24 cellular contexts compared by ENCODE assay signal in genomic region chr5:140325486-140325885, GRCh38. TPM values are rescaled to one million over a fixed set of nuclear protein-coding genes. Genes with fewer than 3 reads are reported as not detected.
DNase-seq lines count a peak whose midpoint lies in the region; ATAC-seq, FAIRE-seq and TF ChIP-seq lines count a peak whose summit lies in the region.
"Had no signal": no experiment of that assay in that cellular context is flagged by ENCODE, and none has a peak within 500 bp of the region (broad histone marks: within the 10 kb centered on the region; RNA-seq: fewer than 3 reads in every experiment).

No MANE protein-coding gene starts in this region.

- no peaks in the 10 kb centered on the region for H3K79me2 ChIP-seq in astrocyte (ENCODE audit: insufficient read depth, low read length)

- FAIRE-seq in astrocyte (lab: Jason Lieb, UNC): no peak
- FAIRE-seq: A549, GM12892, H54 had no signal

- DNase-seq in CD14-positive monocyte (ENCODE audit: low spot score) (no peak), astrocyte (ENCODE audit: low read depth) (no peak), neural crest cell (ENCODE audit: low read depth, low spot score) (no peak), amygdala (lab: John Stamatoyannopoulos, UW) (no peak), left ventricle myocardium inferior (no peak), iPS-NIHi11 (ENCODE audit: low spot score) (no peak)
- DNase-seq: CD4-positive, CD25-positive, alpha-beta regulatory T cell; DMS153; DND-41; NCI-H1048; NCI-H1417; NCI-H1694; NCI-H2081; NCI-H2227 treated with DMSO at 0.1 percent for 48 hours; NCI-H526 treated with DMSO at 0.1 percent for 48 hours; SHP77 had no signal

- H3K9ac ChIP-seq in astrocyte (ENCODE audit: low read length): peak overlapping the region; percentile 37

- H3K27me3 ChIP-seq in astrocyte (ENCODE audit: insufficient read depth, low read length) (no peaks in the 10 kb centered on the region), left ventricle myocardium inferior (ENCODE audit: low read depth) (no peaks in the 10 kb centered on the region)

- intact Hi-C loops in CD14-positive monocyte (cut with micrococcal nuclease): loop anchor here in 1 of 2 donors (2.0 kb wide), 1 partner anchor 15 kb away; no protein-coding TSS in a partner anchor
- intact Hi-C loops in left ventricle myocardium inferior (cut with micrococcal nuclease): no loop called here

- TF ChIP-seq CTCF in CD14-positive monocyte (IDR thresholded peaks at IDR 0.05) (no peak), astrocyte (IDR thresholded peaks at IDR 0.05; ENCODE audit: insufficient read depth, low read depth, low read length) (no peak), neural crest cell (conservative IDR thresholded peaks at IDR 0.05) (no peak), left ventricle myocardium inferior (IDR thresholded peaks at IDR 0.05; ENCODE audit: borderline replicate concordance) (no peak)

- H3K27ac Mint-ChIP-seq in CD14-positive monocyte (peak overlapping the region in 5 of 7 donors; percentile 65 to 91 (median 88)), astrocyte (ENCODE audit: unreplicated experiment) (peak overlapping the region; percentile 99), neural crest cell (ENCODE audit: unreplicated experiment) (peak overlapping the region; percentile 71)
- H3K27ac Mint-ChIP-seq: IgD-negative memory B cell had no signal

- H3K4me1 Mint-ChIP-seq in CD14-positive monocyte (peaks cover 62% of the 10 kb centered on the region), astrocyte (ENCODE audit: low read depth, unreplicated experiment) (peaks cover 79% of the 10 kb centered on the region), neural crest cell (peaks cover 31% of the 10 kb centered on the region)
- H3K4me1 Mint-ChIP-seq: IgD-negative memory B cell had no signal

- H3K4me3 Mint-ChIP-seq in CD14-positive monocyte (no peak overlapping the region), astrocyte (ENCODE audit: unreplicated experiment) (no peak overlapping the region), neural crest cell (no peak overlapping the region)
- H3K4me3 Mint-ChIP-seq: CD4-positive, CD25-positive, alpha-beta regulatory T cell had no signal

- H3K36me3 Mint-ChIP-seq in CD14-positive monocyte: peaks cover 6 to 11% of the 10 kb centered on the region in 2 donors
- H3K36me3 Mint-ChIP-seq in astrocyte (ENCODE audit: low read depth, unreplicated experiment): peaks cover 2% of the 10 kb centered on the region
- no peaks in the 10 kb centered on the region for H3K36me3 Mint-ChIP-seq in neural crest cell (ENCODE audit: low read depth)
- H3K36me3 Mint-ChIP-seq: CD4-positive, CD25-positive, alpha-beta regulatory T cell; IgD-negative memory B cell had no signal

- H3K36me3 ChIP-seq in astrocyte (ENCODE audit: insufficient read depth, low read length) (no peaks in the 10 kb centered on the region), left ventricle myocardium inferior (no peaks in the 10 kb centered on the region)

- peaks cover 0 to 3% (median 0%) of the 10 kb centered on the region in 7 donors for H3K9me3 Mint-ChIP-seq in CD14-positive monocyte
- H3K9me3 Mint-ChIP-seq in astrocyte (ENCODE audit: unreplicated experiment): no peaks in the 10 kb centered on the region
- H3K9me3 Mint-ChIP-seq in neural crest cell: peaks cover 3% of the 10 kb centered on the region
- H3K9me3 Mint-ChIP-seq: IgD-negative memory B cell had no signal

- H4K20me1 ChIP-seq in astrocyte (ENCODE audit: insufficient read depth, low read length): no peaks in the 10 kb centered on the region

- H3K4me3 ChIP-seq in astrocyte (ENCODE audit: insufficient read depth, low read depth, low read length): no peak overlapping the region
- H3K4me3 ChIP-seq in left ventricle myocardium inferior: no peak overlapping the region
- H3K4me3 ChIP-seq: A549 had no signal

- H3K4me1 ChIP-seq in astrocyte (ENCODE audit: insufficient read depth, low read length) (peaks cover 49% of the 10 kb centered on the region), left ventricle myocardium inferior (peaks cover 76% of the 10 kb centered on the region)

- no peak overlapping the region for H2AFZ ChIP-seq in astrocyte (ENCODE audit: low read depth, low read length)

- peak overlapping the region; percentile 83 for H3K4me2 ChIP-seq in astrocyte (ENCODE audit: low read length)
- H3K4me2 ChIP-seq: A549 had no signal

- H3K27me3 Mint-ChIP-seq in CD14-positive monocyte (ENCODE audit: low read depth in 3 of 3) (peaks cover 0 to 4% (median 2%) of the 10 kb centered on the region in 3 donors), astrocyte (ENCODE audit: low read depth, unreplicated experiment) (no peaks in the 10 kb centered on the region), neural crest cell (ENCODE audit: low read depth) (no peaks in the 10 kb centered on the region)
- H3K27me3 Mint-ChIP-seq: IgD-negative memory B cell had no signal

- H3K9me3 ChIP-seq in astrocyte (ENCODE audit: insufficient read depth, low read depth, low read length) (no peaks in the 10 kb centered on the region), left ventricle myocardium inferior (replicated peaks) (no peaks in the 10 kb centered on the region)
- H3K9me3 ChIP-seq: A549 had no signal

- no peak for ATAC-seq in HG02610 (IDR thresholded peaks at IDR 0.05; ENCODE audit: unreplicated experiment)
- ATAC-seq: A549, Panc1 had no signal

- peak overlapping the region; percentile 97 for H3K27ac ChIP-seq in astrocyte (ENCODE audit: low read depth, low read length)
- H3K27ac ChIP-seq in left ventricle myocardium inferior (replicated peaks): no peak overlapping the region
- H3K27ac ChIP-seq: RWPE1 had no signal

RNA-seq across cellular contexts. Expression of gene HBEGF, which starts 20.9 kb away (rescaled TPM):
- polyA plus RNA-seq in CD14-positive monocyte: 10 to 100 TPM; 25.2 to 31.6 TPM
- total RNA-seq in astrocyte (257 and 272 TPM in 2 replicates), neural crest cell (2.2 and 2.4 TPM in 2 replicates), left ventricle myocardium inferior (27.2 TPM)
- polyA plus RNA-seq: CD4-positive, CD25-positive, alpha-beta regulatory T cell had no signal

RNA-seq across cellular contexts. Expression of gene PFDN1, which starts 22.6 kb away (rescaled TPM):
- polyA plus RNA-seq in CD14-positive monocyte: 100 to 1,000 TPM in 1 of 2 donors, 10 to 100 TPM in 1; 82.2 to 105 TPM
- 199 and 202 TPM in 2 replicates for total RNA-seq in astrocyte
- 63.2 and 67.0 TPM in 2 replicates for total RNA-seq in neural crest cell
- total RNA-seq in left ventricle myocardium inferior: 68.7 TPM

RNA-seq across cellular contexts. Expression of gene SLC4A9, which starts 34.5 kb away (rescaled TPM):
- polyA plus RNA-seq in CD14-positive monocyte: not detected
- total RNA-seq in astrocyte: 0.25 TPM in 1 of 2 replicates, not detected in the other
- not detected in 2 replicates for total RNA-seq in neural crest cell
- 0.44 TPM for total RNA-seq in left ventricle myocardium inferior
- total RNA-seq: CD4-positive, CD25-positive, alpha-beta regulatory T cell; NCI-H460 had no signal
- polyA plus RNA-seq: A549; CD4-positive, CD25-positive, alpha-beta regulatory T cell; IgD-negative memory B cell had no signal
